In genomic region chr1:41240806-41241747, GRCh38 we compare ENCODE assay signal across 8 cellular contexts.
DNase-seq lines count a peak whose midpoint lies in the region; ATAC-seq and TF ChIP-seq lines count a peak whose summit lies in the region.

No MANE protein-coding gene starts in this region.

- peak; percentile 55 for ATAC-seq in HG02763 (IDR thresholded peaks at IDR 0.05; ENCODE audit: unreplicated experiment)
- peak; percentile 73 for ATAC-seq in stimulated activated naive CD8-positive, alpha-beta T cell treated with anti-CD3 and anti-CD28 coated beads, Interleukin-15, Interleukin-2, amounts not matched to agents 100 U/mL and 50 U/mL, for 24 hours

- H3K4me3 ChIP-seq in muscle layer of colon (ENCODE audit: low read depth in 1 of 2, low read length in 2 of 2), result peak overlapping the region; percentile 53 to 56

- H3K9me3 ChIP-seq in muscle layer of colon (ENCODE audit: low read length), result no peaks in the 10 kb centered on the region

- peak overlapping the region; percentile 78 for H3K27ac ChIP-seq in muscle layer of colon (ENCODE audit: low read depth, low read length)

- H3K36me3 ChIP-seq in muscle layer of colon (ENCODE audit: insufficient read depth, low read length), result no peaks in the 10 kb centered on the region

- H3K9ac ChIP-seq in muscle layer of colon (ENCODE audit: low read length), result peak overlapping the region; percentile 51

- H3K4me1 ChIP-seq in muscle layer of colon (ENCODE audit: insufficient read depth, low read length), result peaks cover 35% of the 10 kb centered on the region

- TF ChIP-seq POLR2A in erythroblast (IDR thresholded peaks at IDR 0.05; ENCODE audit: low read length), result peak; percentile 27

- no peaks in the 10 kb centered on the region for H3K27me3 ChIP-seq in muscle layer of colon (ENCODE audit: control insufficient read depth in 1 of 2, insufficient read depth in 2 of 2, low read length in 2 of 2)

- DNase-seq in NCI-H2227 (lab: John Stamatoyannopoulos, UW; ENCODE audit: unreplicated experiment) (peak; percentile 51), NCI-H2227 treated with DMSO at 0.1 percent for 48 hours (lab: John Stamatoyannopoulos, UW) (no peak), NCI-H69 (lab: John Stamatoyannopoulos, UW) (peak; percentile 76), activated T-cell treated with anti-CD3 and anti-CD28 coated beads for 1 hour (ENCODE audit: low read depth) (peak; percentile 26), erythroblast (lab: John Stamatoyannopoulos, UW) (peak; percentile 63 to 74)
- DNase-seq in stimulated activated naive CD8-positive, alpha-beta T cell treated with anti-CD3 and anti-CD28 coated beads, Interleukin-15, Interleukin-2, amounts not matched to agents 100 U/mL and 50 U/mL, for 24 hours, result peak; percentile 70
